In the genomic region with DNA sequence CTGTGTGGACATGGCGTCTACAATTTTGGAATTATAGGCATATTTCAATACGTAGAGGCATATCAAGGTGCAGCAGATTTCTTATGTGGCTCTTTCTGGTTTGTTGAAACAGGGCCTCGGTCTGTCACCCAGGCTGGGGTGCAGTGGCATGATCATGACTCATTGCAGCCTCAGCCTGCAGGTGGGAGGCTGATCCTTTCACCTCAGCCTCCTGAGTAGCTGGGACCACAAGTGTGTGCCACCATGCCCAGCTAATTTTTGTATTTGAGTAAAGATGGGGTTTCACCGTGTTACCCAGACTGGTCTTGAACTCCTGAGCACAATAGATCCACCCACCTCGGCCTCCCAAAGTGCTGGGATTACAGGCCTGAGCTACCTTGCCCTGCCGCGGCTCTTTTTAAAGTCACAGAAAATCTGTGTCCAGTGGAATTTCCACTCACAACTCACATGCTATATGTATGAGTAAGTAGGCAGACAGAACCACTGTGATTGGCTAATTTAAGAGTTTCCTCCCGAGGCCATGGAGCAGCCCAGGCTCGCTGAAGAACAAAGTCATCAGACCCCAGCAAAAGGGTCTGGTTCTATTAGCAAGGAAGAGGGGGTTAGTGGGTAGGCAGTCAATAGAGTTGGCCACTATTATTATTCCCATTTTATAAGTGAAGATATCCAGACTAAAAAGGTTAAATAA, we compare ENCODE assay signal across 10 cellular contexts. TPM values are rescaled to one million over a fixed set of nuclear protein-coding genes. Genes with fewer than 3 reads are reported as not detected.
DNase-seq lines count a peak whose midpoint lies in the region; ATAC-seq and TF ChIP-seq lines count a peak whose summit lies in the region.
"Had no signal": no experiment of that assay in that cellular context is flagged by ENCODE, and none has a peak within 500 bp of the region (broad histone marks: within the 10 kb centered on the region; RNA-seq: fewer than 3 reads in every experiment).

No MANE protein-coding gene starts in this region.

- H3K9me3 Mint-ChIP-seq in immature natural killer cell: no peaks in the 10 kb centered on the region
- H3K9me3 Mint-ChIP-seq in stimulated activated effector memory CD8-positive, alpha-beta T cell treated with anti-CD3 and anti-CD28 coated beads, Interleukin-12 subunit alpha, Interleukin-12 subunit beta, amount 100 ng/mL, for 72 hours: no peaks in the 10 kb centered on the region

- in situ Hi-C loops in GM13977 (cut with MboI; ENCODE audit: low pct_unique_long_range_greater_than_20kb, low sequenced_read_pairs, unreplicated experiment): no loop called here

- ATAC-seq in stimulated activated effector memory CD8-positive, alpha-beta T cell treated with anti-CD3 and anti-CD28 coated beads, Interleukin-12 subunit alpha, Interleukin-12 subunit beta, amount 100 ng/mL, for 72 hours: peak; percentile 82
- ATAC-seq: sciatic nerve had no signal

- peak; percentile 35 for DNase-seq in T follicular helper cell (ENCODE audit: low read depth)
- DNase-seq in activated CD8-positive, alpha-beta memory T cell treated with anti-CD3 and anti-CD28 coated beads, Interleukin-2, amount 50 U/mL, for 48 hours: peak; percentile 74
- DNase-seq in immature natural killer cell: peak; percentile 45 to 62 (median 51)
- DNase-seq in stimulated activated effector memory CD8-positive, alpha-beta T cell treated with anti-CD3 and anti-CD28 coated beads, Interleukin-12 subunit alpha, Interleukin-12 subunit beta, amount 100 ng/mL, for 72 hours (ENCODE audit: low spot score in 2 of 2): peak in 1 of 2 donors; percentile 78
- no peak for DNase-seq in KG1 (lab: John Stamatoyannopoulos, UW)
- no peak for DNase-seq in GM13977 (ENCODE audit: low spot score)
- DNase-seq in AG20443 (ENCODE audit: low spot score): no peak
- DNase-seq: brain microvascular endothelial cell, NCI-H1694 treated with DMSO at 0.1 percent for 48 hours had no signal

- peaks cover 4 to 10% (median 9%) of the 10 kb centered on the region in 3 donors for H3K36me3 Mint-ChIP-seq in immature natural killer cell
- peaks cover 47% of the 10 kb centered on the region for H3K36me3 Mint-ChIP-seq in stimulated activated effector memory CD8-positive, alpha-beta T cell treated with anti-CD3 and anti-CD28 coated beads, Interleukin-12 subunit alpha, Interleukin-12 subunit beta, amount 100 ng/mL, for 72 hours

- H3K4me1 Mint-ChIP-seq in immature natural killer cell: peaks cover 0 to 46% of the 10 kb centered on the region in 2 donors
- peaks cover 42% of the 10 kb centered on the region for H3K4me1 Mint-ChIP-seq in stimulated activated effector memory CD8-positive, alpha-beta T cell treated with anti-CD3 and anti-CD28 coated beads, Interleukin-12 subunit alpha, Interleukin-12 subunit beta, amount 100 ng/mL, for 72 hours

- no peak overlapping the region for H3K27ac Mint-ChIP-seq in immature natural killer cell
- no peak overlapping the region for H3K27ac Mint-ChIP-seq in stimulated activated effector memory CD8-positive, alpha-beta T cell treated with anti-CD3 and anti-CD28 coated beads, Interleukin-12 subunit alpha, Interleukin-12 subunit beta, amount 100 ng/mL, for 72 hours

- peaks cover 0 to 8% (median 5%) of the 10 kb centered on the region in 3 donors for H3K27me3 Mint-ChIP-seq in immature natural killer cell (ENCODE audit: low read depth in 3 of 3)

- peak overlapping the region in 3 of 5 donors; percentile 54 to 74 (median 69) for H3K4me3 Mint-ChIP-seq in immature natural killer cell
- no peak overlapping the region for H3K4me3 Mint-ChIP-seq in stimulated activated effector memory CD8-positive, alpha-beta T cell treated with anti-CD3 and anti-CD28 coated beads, Interleukin-12 subunit alpha, Interleukin-12 subunit beta, amount 100 ng/mL, for 72 hours

- TF ChIP-seq CTCF in GM13977 (IDR thresholded peaks at IDR 0.05; ENCODE audit: extremely low read depth, insufficient read depth, missing control alignments): no peak

RNA-seq across cellular contexts. Expression of gene GNG2, which starts 9.2 kb away (rescaled TPM):
- 100 to 1,000 TPM; 391 to 466 (median 462) TPM for polyA plus RNA-seq in immature natural killer cell

Comparison
In these comparisons a context has a peak if more than half of its experiments do, and no peak if none do; other contexts are left out.
1. DNase-seq: peak in T follicular helper cell (single experiment), activated CD8-positive, alpha-beta memory T cell treated with anti-CD3 and anti-CD28 coated beads, Interleukin-2, amount 50 U/mL, for 48 hours (single experiment) and immature natural killer cell (3 of 3); none in KG1 (single experiment), GM13977 (single experiment) and AG20443 (single experiment).